ENCODE assay signal across 8 cellular contexts in genomic region chr2:118371500-118371899, GRCh38.
A peak's percentile ranks its signal among the peaks of the same experiment; 100 is the strongest.
DNase-seq lines count a peak whose midpoint lies in the region; ATAC-seq and TF ChIP-seq lines count a peak whose summit lies in the region.

No MANE protein-coding gene starts in this region.

- peak; percentile 59 for ATAC-seq in GM19467 (IDR thresholded peaks at IDR 0.05; ENCODE audit: unreplicated experiment)

- H3K4me3 ChIP-seq in fibroblast of pulmonary artery (replicated peaks; ENCODE audit: low read depth, low read length) (no peak overlapping the region), suprapubic skin (no peak overlapping the region)

- no peak overlapping the region for H3K27ac ChIP-seq in suprapubic skin

- H3K36me3 ChIP-seq in suprapubic skin, result no peaks in the 10 kb centered on the region

- H3K4me1 ChIP-seq in suprapubic skin, result no peaks in the 10 kb centered on the region

- no peak for TF ChIP-seq POLR2A in suprapubic skin (IDR thresholded peaks at IDR 0.05)

- TF ChIP-seq CTCF in fibroblast of pulmonary artery (IDR thresholded peaks at IDR 0.05; ENCODE audit: low read length, missing control alignments) (peak; percentile 50), suprapubic skin (IDR thresholded peaks at IDR 0.05) (peak; percentile 12 to 37)

- 63% methylated on average over 5 of the region's 6 CpGs for WGBS in suprapubic skin

- H3K27me3 ChIP-seq in suprapubic skin, result no peaks in the 10 kb centered on the region

- TF ChIP-seq EP300 in suprapubic skin (IDR thresholded peaks at IDR 0.05), result no peak

- peak; percentile 63 for DNase-seq in DMS53 (lab: John Stamatoyannopoulos, UW)
- peak; percentile 56 for DNase-seq in NCI-H69 (lab: John Stamatoyannopoulos, UW)
- DNase-seq in fibroblast of pulmonary artery (ENCODE audit: low read depth), result peak; percentile 36
- DNase-seq in suprapubic skin (ENCODE audit: low spot score in 2 of 2), result no peak
- no peak for DNase-seq in DMS153 treated with DMSO at 0.1 percent for 48 hours (lab: John Stamatoyannopoulos, UW; ENCODE audit: unreplicated experiment)
- no peak for DNase-seq in KG1 (lab: John Stamatoyannopoulos, UW)
- DNase-seq in T-helper 1 cell, result no peak

- no peaks in the 10 kb centered on the region for H3K9me3 ChIP-seq in suprapubic skin

Comparison
In these comparisons a context has a peak if more than half of its experiments do, and no peak if none do; other contexts are left out.
1. DNase-seq: peak in DMS53 (single experiment), NCI-H69 (single experiment) and fibroblast of pulmonary artery (single experiment); none in suprapubic skin (0 of 2), DMS153 treated with DMSO at 0.1 percent for 48 hours (single experiment), KG1 (single experiment) and T-helper 1 cell (0 of 5).